In the genomic region with DNA sequence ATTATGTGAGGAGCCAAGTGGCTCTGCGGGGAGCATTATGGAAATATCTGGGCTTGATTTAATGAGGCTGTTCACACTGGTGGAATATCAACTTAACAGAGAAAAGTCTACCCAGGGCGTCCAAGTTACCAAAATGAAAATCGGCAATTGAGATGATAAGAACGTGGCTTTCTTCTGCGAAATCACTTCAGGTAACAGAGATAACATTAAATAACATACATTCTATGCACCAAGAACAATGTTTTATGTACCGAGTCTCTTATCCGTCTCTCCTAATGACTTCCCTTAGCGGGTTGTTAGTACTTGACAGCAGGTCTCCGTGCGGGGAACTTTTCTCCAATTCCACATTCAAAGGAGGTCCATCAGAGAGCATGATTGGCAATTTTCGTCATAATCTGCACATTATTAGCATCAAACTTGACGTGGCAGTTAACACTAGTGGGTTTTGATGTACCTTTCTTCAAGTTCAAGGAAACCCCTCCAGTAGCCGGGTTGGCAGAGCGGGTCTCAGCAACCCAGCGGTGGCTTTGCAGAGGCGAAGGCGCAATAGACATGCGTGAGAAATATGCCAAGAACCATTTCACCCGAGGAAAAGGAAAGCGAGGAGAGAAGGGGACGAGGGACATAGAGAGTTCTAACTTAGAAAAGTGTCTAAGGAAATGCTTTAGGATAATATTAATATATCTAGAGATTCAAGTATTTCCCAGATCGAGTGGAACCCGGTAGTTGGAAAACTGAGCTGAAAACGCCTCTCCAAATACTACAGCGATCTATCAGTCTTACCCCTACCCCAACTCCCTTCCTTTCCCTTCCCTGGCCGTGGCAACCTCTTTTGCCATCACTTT, we compare ENCODE assay signal across 13 cellular contexts. TPM values are rescaled to one million over a fixed set of nuclear protein-coding genes. Genes with fewer than 3 reads are reported as not detected.
DNase-seq lines count a peak whose midpoint lies in the region; ATAC-seq, FAIRE-seq and TF ChIP-seq lines count a peak whose summit lies in the region.
"Had no signal": no experiment of that assay in that cellular context is flagged by ENCODE, and none has a peak within 500 bp of the region (broad histone marks: within the 10 kb centered on the region; RNA-seq: fewer than 3 reads in every experiment).

No MANE protein-coding gene starts in this region.

- no peaks in the 10 kb centered on the region for H3K36me3 ChIP-seq in CD4-positive, CD25-positive, alpha-beta regulatory T cell (ENCODE audit: control insufficient read depth, insufficient read depth, low read length)
- no peaks in the 10 kb centered on the region for H3K36me3 ChIP-seq in upper lobe of right lung

- peaks cover 0 to 42% (median 11%) of the 10 kb centered on the region in 7 donors for H3K9me3 Mint-ChIP-seq in CD4-positive, CD25-positive, alpha-beta regulatory T cell
- H3K9me3 Mint-ChIP-seq in activated CD4-positive, alpha-beta memory T cell treated with anti-CD3 and anti-CD28 coated beads, Interleukin-2, amount 10 ng/mL, durations not matched to agents 7 days and 5 days, result no peaks in the 10 kb centered on the region
- H3K9me3 Mint-ChIP-seq in mesothelial cell of epicardium, result no peaks in the 10 kb centered on the region

- ATAC-seq in CD4-positive, CD25-positive, alpha-beta regulatory T cell (ENCODE audit: low read depth in 2 of 2), result no peak
- ATAC-seq in upper lobe of right lung, result no peak

- in situ Hi-C loops in KBM-7 (cut with MboI; ENCODE audit: low pct_unique_long_range_greater_than_20kb, low sequenced_read_pairs), result loop anchor here (25.0 kb wide), 2 partner anchors 391 to 716 kb away; no protein-coding TSS in a partner anchor

- H3K4me3 ChIP-seq in CD4-positive, CD25-positive, alpha-beta regulatory T cell (ENCODE audit: low read depth, low read length), result no peak overlapping the region
- H3K4me3 ChIP-seq in upper lobe of right lung, result no peak overlapping the region

- intact Hi-C loops in upper lobe of right lung (cut with DNase I), result no loop called here

- H3K4me3 Mint-ChIP-seq in CD4-positive, CD25-positive, alpha-beta regulatory T cell, result peak overlapping the region; percentile 44 to 84 (median 64)
- H3K4me3 Mint-ChIP-seq in activated CD4-positive, alpha-beta memory T cell treated with anti-CD3 and anti-CD28 coated beads, Interleukin-2, amount 10 ng/mL, durations not matched to agents 7 days and 5 days, result peak overlapping the region; percentile 57
- peak overlapping the region; percentile 67 for H3K4me3 Mint-ChIP-seq in mesothelial cell of epicardium

- no peak overlapping the region for H3K27ac ChIP-seq in CD4-positive, CD25-positive, alpha-beta regulatory T cell (ENCODE audit: insufficient read depth, low read length, poor library complexity, severe bottlenecking)
- no peak overlapping the region for H3K27ac ChIP-seq in upper lobe of right lung
- H3K27ac ChIP-seq: epithelial cell of prostate had no signal

- peaks cover 29 to 57% of the 10 kb centered on the region in 2 experiments for H3K9me3 ChIP-seq in CD4-positive, CD25-positive, alpha-beta regulatory T cell (ENCODE audit: control insufficient read depth in 2 of 2, low read length in 2 of 2)
- H3K9me3 ChIP-seq in upper lobe of right lung, result no peaks in the 10 kb centered on the region

- peaks cover 65% of the 10 kb centered on the region for H3K27me3 ChIP-seq in CD4-positive, CD25-positive, alpha-beta regulatory T cell (ENCODE audit: control insufficient read depth, insufficient read depth, low read length)
- peaks cover 97% of the 10 kb centered on the region for H3K27me3 ChIP-seq in upper lobe of right lung

- peaks cover 87% of the 10 kb centered on the region for H3K27me3 Mint-ChIP-seq in CD4-positive, CD25-positive, alpha-beta regulatory T cell
- H3K27me3 Mint-ChIP-seq in activated CD4-positive, alpha-beta memory T cell treated with anti-CD3 and anti-CD28 coated beads, Interleukin-2, amount 10 ng/mL, durations not matched to agents 7 days and 5 days, result peaks cover 77% of the 10 kb centered on the region
- H3K27me3 Mint-ChIP-seq in mesothelial cell of epicardium (ENCODE audit: low read depth), result peaks cover 96% of the 10 kb centered on the region

- POLR2A ChIA-PET in activated CD4-positive, alpha-beta memory T cell treated with anti-CD3 and anti-CD28 coated beads, Interleukin-2, amount 10 ng/mL, durations not matched to agents 7 days and 5 days (lab: Charles Lee), result no interaction called here

- DNase-seq in CD4-positive, CD25-positive, alpha-beta regulatory T cell, result no peak
- DNase-seq in GM10266 (ENCODE audit: extremely low spot score) (peak; percentile 13), mesothelial cell of epicardium (ENCODE audit: low spot score in 2 of 2, unreplicated experiment in 2 of 2) (no peak), NCI-H345 (lab: John Stamatoyannopoulos, UW) (no peak), frontal cortex (ENCODE audit: low spot score in 2 of 2) (no peak), upper lobe of right lung (no peak), KBM-7 (no peak)
- DNase-seq in activated CD4-positive, alpha-beta memory T cell treated with anti-CD3 and anti-CD28 coated beads, Interleukin-2, amount 10 ng/mL, durations not matched to agents 7 days and 5 days, result no peak

- no peak for FAIRE-seq in frontal cortex (lab: Jason Lieb, UNC)
- FAIRE-seq: urothelium cell line had no signal

- peaks cover 1 to 15% (median 12%) of the 10 kb centered on the region in 4 donors for H3K4me1 Mint-ChIP-seq in CD4-positive, CD25-positive, alpha-beta regulatory T cell
- peaks cover 9% of the 10 kb centered on the region for H3K4me1 Mint-ChIP-seq in activated CD4-positive, alpha-beta memory T cell treated with anti-CD3 and anti-CD28 coated beads, Interleukin-2, amount 10 ng/mL, durations not matched to agents 7 days and 5 days
- H3K4me1 Mint-ChIP-seq in mesothelial cell of epicardium, result peaks cover 21% of the 10 kb centered on the region

- H3K36me3 Mint-ChIP-seq in CD4-positive, CD25-positive, alpha-beta regulatory T cell, result peaks cover 2% of the 10 kb centered on the region
- H3K36me3 Mint-ChIP-seq in activated CD4-positive, alpha-beta memory T cell treated with anti-CD3 and anti-CD28 coated beads, Interleukin-2, amount 10 ng/mL, durations not matched to agents 7 days and 5 days (ENCODE audit: low read depth), result peaks cover 19% of the 10 kb centered on the region
- H3K36me3 Mint-ChIP-seq in mesothelial cell of epicardium, result no peaks in the 10 kb centered on the region

- peaks cover 13% of the 10 kb centered on the region for H3K4me1 ChIP-seq in CD4-positive, CD25-positive, alpha-beta regulatory T cell (ENCODE audit: control insufficient read depth, insufficient read depth, low read length, poor library complexity, severe bottlenecking)
- no peaks in the 10 kb centered on the region for H3K4me1 ChIP-seq in upper lobe of right lung

- CTCF ChIA-PET in activated CD4-positive, alpha-beta memory T cell treated with anti-CD3 and anti-CD28 coated beads, Interleukin-2, amount 10 ng/mL, durations not matched to agents 7 days and 5 days (lab: Charles Lee), result interaction anchor here (0.8 kb wide), 1 partner anchor 114 kb away, joined by 4 read pairs; no protein-coding TSS in a partner anchor

- peak overlapping the region in 2 of 3 donors; percentile 77 to 84 for H3K27ac Mint-ChIP-seq in CD4-positive, CD25-positive, alpha-beta regulatory T cell
- H3K27ac Mint-ChIP-seq in activated CD4-positive, alpha-beta memory T cell treated with anti-CD3 and anti-CD28 coated beads, Interleukin-2, amount 10 ng/mL, durations not matched to agents 7 days and 5 days, result peak overlapping the region; percentile 61
- no peak overlapping the region for H3K27ac Mint-ChIP-seq in mesothelial cell of epicardium

- no peak for TF ChIP-seq CTCF in GM10266 (IDR thresholded peaks at IDR 0.05; ENCODE audit: control insufficient read depth, insufficient read depth, low read depth, missing control alignments)
- TF ChIP-seq CTCF in mesothelial cell of epicardium (IDR thresholded peaks at IDR 0.05; ENCODE audit: unreplicated experiment), result no peak
- no peak for TF ChIP-seq CTCF in upper lobe of right lung (IDR thresholded peaks at IDR 0.05)

RNA-seq across cellular contexts. Expression of a gene that starts 5.1 kb away (rescaled TPM):
- not detected for total RNA-seq in CD4-positive, CD25-positive, alpha-beta regulatory T cell
- not detected for polyA plus RNA-seq in CD4-positive, CD25-positive, alpha-beta regulatory T cell
- total RNA-seq in activated CD4-positive, alpha-beta memory T cell treated with anti-CD3 and anti-CD28 coated beads, Interleukin-2, amount 10 ng/mL, durations not matched to agents 7 days and 5 days, result not detected
- total RNA-seq in mesothelial cell of epicardium, result 0.07 to 0.09 TPM in 2 of 3 replicates, not detected in the other
- total RNA-seq in frontal cortex, result not detected
- total RNA-seq in upper lobe of right lung, result not detected
- total RNA-seq: H4, M059J, osteocyte had no signal

RNA-seq across cellular contexts. Expression of a gene that starts 13.9 kb away (rescaled TPM):
- not detected for total RNA-seq in CD4-positive, CD25-positive, alpha-beta regulatory T cell
- polyA plus RNA-seq in CD4-positive, CD25-positive, alpha-beta regulatory T cell, result not detected
- not detected for total RNA-seq in activated CD4-positive, alpha-beta memory T cell treated with anti-CD3 and anti-CD28 coated beads, Interleukin-2, amount 10 ng/mL, durations not matched to agents 7 days and 5 days
- total RNA-seq in mesothelial cell of epicardium (0.49 to 0.63 TPM (median 0.56 TPM) in 3 replicates), frontal cortex (not detected), upper lobe of right lung (not detected)
- total RNA-seq: osteocyte had no signal

RNA-seq across cellular contexts. Expression of a gene that starts 20.9 kb away (rescaled TPM):
- total RNA-seq in CD4-positive, CD25-positive, alpha-beta regulatory T cell, result not detected
- polyA plus RNA-seq in CD4-positive, CD25-positive, alpha-beta regulatory T cell, result not detected
- total RNA-seq in activated CD4-positive, alpha-beta memory T cell treated with anti-CD3 and anti-CD28 coated beads, Interleukin-2, amount 10 ng/mL, durations not matched to agents 7 days and 5 days, result not detected
- total RNA-seq in mesothelial cell of epicardium (0.27 to 0.40 TPM (median 0.27 TPM) in 3 replicates), frontal cortex (not detected), upper lobe of right lung (not detected)
- total RNA-seq: H4, osteocyte had no signal

RNA-seq across cellular contexts. Expression of a gene that starts 28.4 kb away (rescaled TPM):
- not detected for total RNA-seq in CD4-positive, CD25-positive, alpha-beta regulatory T cell
- polyA plus RNA-seq in CD4-positive, CD25-positive, alpha-beta regulatory T cell, result not detected
- not detected for total RNA-seq in activated CD4-positive, alpha-beta memory T cell treated with anti-CD3 and anti-CD28 coated beads, Interleukin-2, amount 10 ng/mL, durations not matched to agents 7 days and 5 days
- total RNA-seq in mesothelial cell of epicardium, result 1.9 to 3.0 TPM (median 2.2 TPM) in 3 replicates
- total RNA-seq in frontal cortex, result not detected
- not detected for total RNA-seq in upper lobe of right lung
- total RNA-seq: H4, osteocyte had no signal

RNA-seq across cellular contexts. Expression of a gene that starts 37.9 kb away (rescaled TPM):
- total RNA-seq in CD4-positive, CD25-positive, alpha-beta regulatory T cell, result not detected
- polyA plus RNA-seq in CD4-positive, CD25-positive, alpha-beta regulatory T cell, result not detected
- total RNA-seq in activated CD4-positive, alpha-beta memory T cell treated with anti-CD3 and anti-CD28 coated beads, Interleukin-2, amount 10 ng/mL, durations not matched to agents 7 days and 5 days, result not detected
- total RNA-seq in mesothelial cell of epicardium (3.2 to 4.1 TPM (median 3.9 TPM) in 3 replicates), frontal cortex (not detected), upper lobe of right lung (0.55 TPM)
- total RNA-seq: H4, osteocyte had no signal
